In the genomic region with DNA sequence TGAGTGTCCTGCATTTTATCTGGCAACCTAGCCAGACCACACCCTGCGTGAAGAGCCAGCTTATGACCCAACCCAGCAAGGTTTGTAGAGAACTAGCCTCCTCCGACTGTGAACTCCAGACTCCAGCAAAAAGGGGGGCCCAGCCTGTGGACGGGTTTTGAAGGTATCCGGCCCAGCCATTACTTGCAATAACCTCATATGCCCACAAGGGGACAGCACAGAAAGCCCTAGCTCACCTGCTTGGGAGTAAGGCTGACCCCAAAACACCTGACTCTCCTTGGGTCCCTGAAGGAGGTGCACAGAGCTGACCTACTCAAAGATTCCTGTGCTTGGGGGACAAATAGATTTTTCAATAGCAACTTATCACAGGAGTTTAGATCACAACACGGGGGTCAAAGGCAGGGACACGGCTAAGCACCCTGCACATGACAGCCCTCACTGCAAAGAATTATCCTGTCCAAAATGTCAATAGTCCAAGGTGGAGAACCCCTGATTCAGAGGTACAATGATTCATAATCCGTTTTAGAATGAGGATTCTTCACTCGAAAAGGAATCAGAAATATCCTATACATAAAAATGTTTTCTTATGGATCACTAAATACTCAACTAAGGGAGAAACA, we compare ENCODE assay signal across 9 cellular contexts. TPM values are rescaled to one million over a fixed set of nuclear protein-coding genes. Genes with fewer than 3 reads are reported as not detected.
DNase-seq lines count a peak whose midpoint lies in the region; ATAC-seq and TF ChIP-seq lines count a peak whose summit lies in the region.
"Had no signal": no experiment of that assay in that cellular context is flagged by ENCODE, and none has a peak within 500 bp of the region (broad histone marks: within the 10 kb centered on the region; RNA-seq: fewer than 3 reads in every experiment).

No MANE protein-coding gene starts in this region.

- H3K9me3 Mint-ChIP-seq in activated T-helper 2 cell treated with anti-CD3 and anti-CD28 coated beads, Interferon-gamma antibody, Interleukin-2, Interleukin-4, amounts not matched to agents 10 μg/mL and 5 μg/mL and 100 μg/mL, durations not matched to agents 14 hours and 24 hours and 36 hours, result no peaks in the 10 kb centered on the region
- H3K9me3 Mint-ChIP-seq: stimulated activated naive CD8-positive, alpha-beta T cell treated with anti-CD3 and anti-CD28 coated beads, Interleukin-15, Interleukin-2, amounts not matched to agents 100 ng/mL and 50 ng/mL, for 24 hours had no signal

- TF ChIP-seq CTCF in HCT116 (IDR thresholded peaks at IDR 0.05 in 2 of 3, conservative IDR thresholded peaks at IDR 0.05 in 1 of 3; ENCODE audit: borderline replicate concordance in 1 of 3, insufficient read depth in 1 of 3, low read depth in 2 of 3, low read length in 2 of 3), result peak; percentile 81 to 92 (median 90)

- no peak overlapping the region for H3K4me2 ChIP-seq in HCT116 (ENCODE audit: low read length)

- H3K4me1 ChIP-seq in HCT116 (ENCODE audit: control insufficient read depth in 1 of 2, insufficient read depth in 2 of 2, low read length in 2 of 2), result peaks cover 3 to 9% of the 10 kb centered on the region in 2 experiments; a peak in 3 of 4 replicates

- H3K4me1 Mint-ChIP-seq in activated T-helper 2 cell treated with anti-CD3 and anti-CD28 coated beads, Interferon-gamma antibody, Interleukin-2, Interleukin-4, amounts not matched to agents 10 μg/mL and 5 μg/mL and 100 μg/mL, durations not matched to agents 14 hours and 24 hours and 36 hours (ENCODE audit: low read depth), result no peaks in the 10 kb centered on the region

- no peak overlapping the region for H3K27ac ChIP-seq in HCT116 (ENCODE audit: low read depth, low read length)

- peak; percentile 70 for TF ChIP-seq RAD21 in HCT116 (IDR thresholded peaks at IDR 0.05; ENCODE audit: low read depth)

- DNase-seq in DMS153 treated with DMSO at 0.1 percent for 48 hours (lab: John Stamatoyannopoulos, UW; ENCODE audit: unreplicated experiment) (peak; percentile 2), DMS153 (lab: John Stamatoyannopoulos, UW) (no peak), HCT116 (ENCODE audit: low read depth, low spot score) (peak; percentile 37), NCI-H226 (peak; percentile 16), iPS DF 4.7 (ENCODE audit: extremely low read depth, low spot score) (peak; percentile 49)
- DNase-seq in activated T-helper 2 cell treated with anti-CD3 and anti-CD28 coated beads, Interferon-gamma antibody, Interleukin-2, Interleukin-4, amounts not matched to agents 10 μg/mL and 5 μg/mL and 100 μg/mL, durations not matched to agents 14 hours and 24 hours and 36 hours (ENCODE audit: low spot score), result peak; percentile 33
- peak in 2 of 3 experiments; percentile 30 to 31 for DNase-seq in stimulated activated CD4-positive, alpha-beta T cell treated with anti-CD3 and anti-CD28 coated beads, TNF-alpha, amount 100 ng/mL, for 24 hours (ENCODE audit: low read depth in 3 of 3)

- no peak overlapping the region for H3K4me3 Mint-ChIP-seq in activated T-helper 2 cell treated with anti-CD3 and anti-CD28 coated beads, Interferon-gamma antibody, Interleukin-2, Interleukin-4, amounts not matched to agents 10 μg/mL and 5 μg/mL and 100 μg/mL, durations not matched to agents 14 hours and 24 hours and 36 hours (ENCODE audit: low read depth)
- H3K4me3 Mint-ChIP-seq: stimulated activated naive CD8-positive, alpha-beta T cell treated with anti-CD3 and anti-CD28 coated beads, Interleukin-15, Interleukin-2, amounts not matched to agents 100 ng/mL and 50 ng/mL, for 24 hours had no signal

- H3K27me3 Mint-ChIP-seq in activated T-helper 2 cell treated with anti-CD3 and anti-CD28 coated beads, Interferon-gamma antibody, Interleukin-2, Interleukin-4, amounts not matched to agents 10 μg/mL and 5 μg/mL and 100 μg/mL, durations not matched to agents 14 hours and 24 hours and 36 hours (ENCODE audit: low read depth), result peaks cover 14% of the 10 kb centered on the region

- intact Hi-C loops in HCT116 (cut with micrococcal nuclease), result loop anchor here (2.0 kb wide), 3 partner anchors 80 to 334 kb away; no protein-coding TSS in a partner anchor
- intact Hi-C loops in activated T-helper 2 cell treated with anti-CD3 and anti-CD28 coated beads, Interferon-gamma antibody, Interleukin-2, Interleukin-4, amounts not matched to agents 10 μg/mL and 5 μg/mL and 100 μg/mL, durations not matched to agents 14 hours and 24 hours and 36 hours (cut with micrococcal nuclease), result no loop called here

- H3K36me3 ChIP-seq in HCT116 (ENCODE audit: control insufficient read depth in 1 of 2, insufficient read depth in 2 of 2, low read length in 2 of 2), result no peaks in the 10 kb centered on the region

- H2AFZ ChIP-seq in HCT116 (ENCODE audit: low read depth, low read length, poor library complexity, severe bottlenecking), result peak overlapping the region; percentile 79

- no peak overlapping the region for H3K27ac Mint-ChIP-seq in activated T-helper 2 cell treated with anti-CD3 and anti-CD28 coated beads, Interferon-gamma antibody, Interleukin-2, Interleukin-4, amounts not matched to agents 10 μg/mL and 5 μg/mL and 100 μg/mL, durations not matched to agents 14 hours and 24 hours and 36 hours
- H3K27ac Mint-ChIP-seq: stimulated activated naive CD8-positive, alpha-beta T cell treated with anti-CD3 and anti-CD28 coated beads, Interleukin-15, Interleukin-2, amounts not matched to agents 100 ng/mL and 50 ng/mL, for 24 hours had no signal

- CTCF ChIA-PET in HCT116 (lab: Charles Lee), result interaction anchor here (0.7 to 3.4 kb wide), 12 partner anchors 9 to 284 kb away, joined by 3 to 38 read pairs (median 6); no protein-coding TSS in a partner anchor

- no peak for TF ChIP-seq POLR2A in HCT116 (IDR thresholded peaks at IDR 0.05; ENCODE audit: borderline replicate concordance, extremely low read depth, insufficient read depth, insufficient read length)

- H4K20me1 ChIP-seq in HCT116 (ENCODE audit: insufficient read depth), result no peaks in the 10 kb centered on the region

- POLR2A ChIA-PET in HCT116 (lab: Charles Lee), result no interaction called here

- no peak overlapping the region for H3K9ac ChIP-seq in HCT116 (ENCODE audit: low read length)

- no peaks in the 10 kb centered on the region for H3K36me3 Mint-ChIP-seq in activated T-helper 2 cell treated with anti-CD3 and anti-CD28 coated beads, Interferon-gamma antibody, Interleukin-2, Interleukin-4, amounts not matched to agents 10 μg/mL and 5 μg/mL and 100 μg/mL, durations not matched to agents 14 hours and 24 hours and 36 hours (ENCODE audit: low read depth)

- H3K27me3 ChIP-seq in HCT116 (ENCODE audit: insufficient read depth, low read length), result peaks cover 6% of the 10 kb centered on the region; the same call in 1 of the 2 replicates

- H3K79me2 ChIP-seq in HCT116 (ENCODE audit: insufficient read depth, low read length), result no peaks in the 10 kb centered on the region

- RAD21 ChIA-PET in HCT116 (lab: Charles Lee; ENCODE audit: low non-redundant PET in 1 of 2, low total read pairs in 2 of 2, uncharacterized antibody in 2 of 2, unreplicated experiment in 2 of 2), result no interaction called here

- no TSS peak for BruUV-seq in HCT116 (replicated peaks; lab: Mats Ljungman, UMichigan)

- H3K9me2 ChIP-seq in HCT116 (ENCODE audit: insufficient read depth), result no peaks in the 10 kb centered on the region

- ATAC-seq in HCT116, result peak; percentile 74
- no peak for ATAC-seq in GM21737 (IDR thresholded peaks at IDR 0.05; ENCODE audit: unreplicated experiment)

- H3K4me3 ChIP-seq in HCT116 (replicated peaks in 1 of 2; ENCODE audit: low read depth in 1 of 2, low read length in 2 of 2), result no peak overlapping the region

- no peaks in the 10 kb centered on the region for H3K9me3 ChIP-seq in HCT116 (ENCODE audit: control insufficient read depth in 1 of 2, insufficient read depth in 1 of 2, low read depth in 1 of 2, low read length in 2 of 2)

RNA-seq across cellular contexts. Expression of a gene that starts 4.5 kb away (rescaled TPM):
- total RNA-seq in HCT116 (2021; ENCODE audit: unreplicated experiment), result 1.7 TPM
- 3.8 and 4.2 TPM in 2 replicates for polyA plus RNA-seq in HCT116 (2012)
- 0.07 TPM in 1 of 2 replicates, not detected in the other for total RNA-seq in activated T-helper 2 cell treated with anti-CD3 and anti-CD28 coated beads, Interferon-gamma antibody, Interleukin-2, Interleukin-4, amounts not matched to agents 10 μg/mL and 5 μg/mL and 100 μg/mL, durations not matched to agents 14 hours and 24 hours and 36 hours

RNA-seq across cellular contexts. Expression of a gene that starts 26.1 kb away (rescaled TPM):
- 12.6 TPM for total RNA-seq in HCT116 (2021; ENCODE audit: unreplicated experiment)
- polyA plus RNA-seq in HCT116 (2012), result 9.2 and 9.3 TPM in 2 replicates
- total RNA-seq in activated T-helper 2 cell treated with anti-CD3 and anti-CD28 coated beads, Interferon-gamma antibody, Interleukin-2, Interleukin-4, amounts not matched to agents 10 μg/mL and 5 μg/mL and 100 μg/mL, durations not matched to agents 14 hours and 24 hours and 36 hours, result 2.4 and 3.0 TPM in 2 replicates

RNA-seq across cellular contexts. Expression of a gene that starts 52.5 kb away (rescaled TPM):
- total RNA-seq in HCT116 (2021; ENCODE audit: unreplicated experiment), result not detected
- polyA plus RNA-seq in HCT116 (2012), result not detected in 2 replicates
- total RNA-seq in activated T-helper 2 cell treated with anti-CD3 and anti-CD28 coated beads, Interferon-gamma antibody, Interleukin-2, Interleukin-4, amounts not matched to agents 10 μg/mL and 5 μg/mL and 100 μg/mL, durations not matched to agents 14 hours and 24 hours and 36 hours, result not detected in 2 replicates

RNA-seq across cellular contexts. Expression of a gene that starts 58.3 kb away (rescaled TPM):
- total RNA-seq in HCT116 (2021; ENCODE audit: unreplicated experiment), result not detected
- polyA plus RNA-seq in HCT116 (2012), result not detected in 2 replicates
- total RNA-seq in activated T-helper 2 cell treated with anti-CD3 and anti-CD28 coated beads, Interferon-gamma antibody, Interleukin-2, Interleukin-4, amounts not matched to agents 10 μg/mL and 5 μg/mL and 100 μg/mL, durations not matched to agents 14 hours and 24 hours and 36 hours, result not detected in 2 replicates
